In genomic region chr16:46883690-46884512, GRCh38 we compare ENCODE assay signal across 8 cellular contexts.
DNase-seq lines count a peak whose midpoint lies in the region; TF ChIP-seq lines count a peak whose summit lies in the region.

Gene GPT2 (plus strand): TSS chr16:46884362. CDS start chr16:46884716, 354 bp downstream.

- in situ Hi-C loops in HAP-1 (cut with MboI; ENCODE audit: low sequenced_read_pairs): no loop called here

- peak within 1 kb of the TSS; percentile 92 for H3K4me3 ChIP-seq in HAP-1
- H3K4me3 ChIP-seq in MM.1S (ENCODE audit: low read length): peak within 1 kb of the TSS; percentile 92
- H3K4me3 ChIP-seq in neuron (ENCODE audit: low read length): peak within 1 kb of the TSS; percentile 81

- H4K20me1 ChIP-seq in MM.1S (ENCODE audit: insufficient read depth, low read length): no peaks in the 10 kb centered on the region

- H3K27me3 ChIP-seq in HAP-1 (ENCODE audit: low read depth) (0 out of 2 replicates have a peak, but pooled peaks cover 2% of the 10 kb centered on the region), MM.1S (replicated peaks; ENCODE audit: insufficient read depth, low read length) (no peaks in the 10 kb centered on the region), neuron (ENCODE audit: insufficient read depth, low read length) (peaks cover 12% of the 10 kb centered on the region)

- DNase-seq in GF-D8 (lab: John Stamatoyannopoulos, UW) (peak; percentile 96), HAP-1 (ENCODE audit: low spot score in 2 of 2) (peak; percentile 94 to 99), MM.1S (peak; percentile 97), SIG-M5 treated with dmso at 0.1 percent for 504 hours (lab: John Stamatoyannopoulos, UW; ENCODE audit: unreplicated experiment) (peak; percentile 79), foreskin melanocyte (peak; percentile 86), stromal cell of bone marrow (ENCODE audit: low read depth) (peak; percentile 92)
- peak; percentile 87 for DNase-seq in activated naive CD4-positive, alpha-beta T cell treated with Interleukin-2 at 50 U/mL for 16 hours

- H3K4me1 ChIP-seq in HAP-1 (peaks cover 19% of the 10 kb centered on the region), MM.1S (ENCODE audit: low read length) (0 out of 2 replicates have a peak, but pooled peaks cover 13% of the 10 kb centered on the region), neuron (ENCODE audit: insufficient read depth, low read length) (peaks cover 24% of the 10 kb centered on the region)

- no peak for TF ChIP-seq CTCF in MM.1S (IDR thresholded peaks at IDR 0.05; ENCODE audit: low read length)

- H3K9me3 ChIP-seq in HAP-1 (no peaks in the 10 kb centered on the region), MM.1S (replicated peaks; ENCODE audit: insufficient read depth, low read length) (no peaks in the 10 kb centered on the region), neuron (ENCODE audit: low read length) (no peaks in the 10 kb centered on the region)

- H2AFZ ChIP-seq in MM.1S (ENCODE audit: low read length): peak within 1 kb of the TSS; percentile 88
- peak within 1 kb of the TSS; percentile 53 for H2AFZ ChIP-seq in neuron (ENCODE audit: low read depth, low read length)

- H3F3A ChIP-seq in MM.1S (ENCODE audit: insufficient read depth, low read length): no peaks in the 10 kb centered on the region

- peak within 1 kb of the TSS; percentile 75 for H3K9ac ChIP-seq in MM.1S (ENCODE audit: low read length)

- H3K9me2 ChIP-seq in MM.1S (replicated peaks; ENCODE audit: insufficient read depth, low read length): no peaks in the 10 kb centered on the region

- peak within 1 kb of the TSS; percentile 66; the same call in 1 of the 2 replicates for H3K27ac ChIP-seq in MM.1S (ENCODE audit: low read length)

- H3K36me3 ChIP-seq in HAP-1 (replicated peaks): peaks cover 23% of the 10 kb centered on the region
- H3K36me3 ChIP-seq in MM.1S (replicated peaks; ENCODE audit: insufficient read depth, low read length): no peaks in the 10 kb centered on the region
- H3K36me3 ChIP-seq in neuron (ENCODE audit: insufficient read depth, low read length): peaks cover 11% of the 10 kb centered on the region

- H3K79me2 ChIP-seq in MM.1S (ENCODE audit: low read length): peaks cover 35% of the 10 kb centered on the region

- peak within 1 kb of the TSS; percentile 94 for H3K4me2 ChIP-seq in MM.1S (ENCODE audit: low read depth, low read length)

Comparison
In these comparisons a context has a peak if more than half of its experiments do, and no peak if none do; other contexts are left out.
1. Peak in every context shown above with its lines: DNase-seq, H3K4me3 ChIP-seq and H3K27ac ChIP-seq.